In genomic region chr7:116227678-116228239, GRCh38 we compare ENCODE assay signal across 12 cellular contexts. TPM values are rescaled to one million over a fixed set of nuclear protein-coding genes. Genes with fewer than 3 reads are reported as not detected.
DNase-seq lines count a peak whose midpoint lies in the region; ATAC-seq, FAIRE-seq and TF ChIP-seq lines count a peak whose summit lies in the region.
"Had no signal": no experiment of that assay in that cellular context is flagged by ENCODE, and none has a peak within 500 bp of the region (broad histone marks: within the 10 kb centered on the region; RNA-seq: fewer than 3 reads in every experiment).

No MANE protein-coding gene starts in this region.

- TF ChIP-seq CTCF in A549 (IDR thresholded peaks at IDR 0.05) = no peak
- TF ChIP-seq CTCF in cardiac fibroblast (IDR thresholded peaks at IDR 0.05; ENCODE audit: low read depth, low read length) = no peak
- no peak for TF ChIP-seq CTCF in left lung (IDR thresholded peaks at IDR 0.05)

- peak overlapping the region; percentile 40 for H3K4me2 ChIP-seq in A549
- H3K4me2 ChIP-seq in trophoblast cell (ENCODE audit: low read length) = no peak overlapping the region

- TF ChIP-seq RAD21 in A549 (conservative IDR thresholded peaks at IDR 0.05 in 1 of 2, IDR thresholded peaks at IDR 0.05 in 1 of 2) = no peak

- H3K27ac ChIP-seq in A549 (no peak overlapping the region), left lung (no peak overlapping the region), trophoblast cell (ENCODE audit: low read depth, low read length) (no peak overlapping the region)
- H3K27ac ChIP-seq: tibial nerve had no signal

- H3K4me3 Mint-ChIP-seq in IgD-negative memory B cell = peak overlapping the region in 2 of 4 donors; percentile 53 to 59
- H3K4me3 Mint-ChIP-seq: mesothelial cell of epicardium had no signal

- no peak for TF ChIP-seq POLR2A in A549 (IDR thresholded peaks at IDR 0.05; ENCODE audit: low read length)

- H3K27me3 ChIP-seq in left lung (no peaks in the 10 kb centered on the region), trophoblast cell (ENCODE audit: insufficient read depth, low read length) (no peaks in the 10 kb centered on the region)
- H3K27me3 ChIP-seq: tibial nerve had no signal

- no peak overlapping the region for H3K14ac ChIP-seq in trophoblast cell (ENCODE audit: low read length)

- peaks cover 84% of the 10 kb centered on the region for H3K4me1 ChIP-seq in A549
- H3K4me1 ChIP-seq in left lung = peaks cover 4 to 60% of the 10 kb centered on the region in 2 donors
- H3K4me1 ChIP-seq in trophoblast cell (ENCODE audit: control insufficient read depth in 1 of 2, insufficient read depth in 2 of 2, low read length in 2 of 2) = peaks cover 2% of the 10 kb centered on the region in 2 experiments

- H2AFZ ChIP-seq in trophoblast cell (ENCODE audit: insufficient read depth, low read length, poor library complexity) = no peak overlapping the region

- no peak overlapping the region for H2BK5ac ChIP-seq in trophoblast cell (ENCODE audit: low read depth, low read length, poor library complexity)

- intact Hi-C loops in left lung (cut with DNase I) = no loop called here

- H3K36me3 ChIP-seq in left lung (no peaks in the 10 kb centered on the region), trophoblast cell (ENCODE audit: control insufficient read depth in 1 of 2, insufficient read depth in 2 of 2, low read length in 2 of 2) (no peaks in the 10 kb centered on the region)
- H3K36me3 ChIP-seq: tibial nerve had no signal

- no peak overlapping the region for H3K18ac ChIP-seq in trophoblast cell (ENCODE audit: low read length)

- H3K4me3 ChIP-seq in A549 = no peak overlapping the region
- H3K4me3 ChIP-seq in cardiac fibroblast (replicated peaks in 1 of 2; ENCODE audit: low read depth in 2 of 2, low read length in 2 of 2) = no peak overlapping the region
- no peak overlapping the region for H3K4me3 ChIP-seq in left lung
- H3K4me3 ChIP-seq in trophoblast cell (ENCODE audit: low read depth, low read length) = no peak overlapping the region
- H3K4me3 ChIP-seq: GM12878, tibial nerve had no signal

- ATAC-seq in A549 (peak; percentile 35 to 36; a peak in 3 of 6 replicates), left lung (peak; percentile 20), HG02840 (IDR thresholded peaks at IDR 0.05; ENCODE audit: low FRiP score, unreplicated experiment) (no peak), HG03039 (IDR thresholded peaks at IDR 0.05; ENCODE audit: unreplicated experiment) (no peak)
- ATAC-seq: GM12878 had no signal

- 36% methylated on average over 2 of the region's 2 CpGs for WGBS in A549 (ENCODE audit: missing lambda C conversion rate)
- WGBS in trophoblast cell (ENCODE audit: extremely low coverage, insufficient coverage, insufficient read length) = no CpG with 5 or more reads among the region's 2 CpGs

- POLR2A ChIA-PET in A549 (lab: Yijun Ruan, JAX) = no interaction called here

- no peak overlapping the region for H4K12ac ChIP-seq in trophoblast cell (ENCODE audit: low read depth, low read length)

- no peak overlapping the region for H3K4ac ChIP-seq in trophoblast cell (ENCODE audit: low read depth, low read length)

- H3K9me3 Mint-ChIP-seq in IgD-negative memory B cell = no peaks in the 10 kb centered on the region
- H3K9me3 Mint-ChIP-seq: mesothelial cell of epicardium had no signal

- H3K9me3 ChIP-seq in A549 (no peaks in the 10 kb centered on the region), left lung (no peaks in the 10 kb centered on the region), trophoblast cell (ENCODE audit: insufficient read depth, low read depth, low read length) (no peaks in the 10 kb centered on the region)
- H3K9me3 ChIP-seq: tibial nerve had no signal

- no peak for TF ChIP-seq EP300 in A549 (IDR thresholded peaks at IDR 0.05)

- H3K79me1 ChIP-seq in trophoblast cell (ENCODE audit: low read length) = no peaks in the 10 kb centered on the region

- no peak overlapping the region for H3K9ac ChIP-seq in trophoblast cell (ENCODE audit: low read length)

- no peaks in the 10 kb centered on the region for H3K27me3 Mint-ChIP-seq in IgD-negative memory B cell

- no peak overlapping the region for H2AK5ac ChIP-seq in trophoblast cell (ENCODE audit: low read length)

- H3K36me3 Mint-ChIP-seq in IgD-negative memory B cell = peaks cover 2% of the 10 kb centered on the region

- H3K4me1 Mint-ChIP-seq in IgD-negative memory B cell = peaks cover 60 to 72% (median 63%) of the 10 kb centered on the region in 3 donors

- no peak overlapping the region for H4K91ac ChIP-seq in trophoblast cell (ENCODE audit: low read depth, low read length)

- CTCF ChIA-PET in A549 (lab: Yijun Ruan, JAX) = interaction anchor here (1.4 to 16.2 kb wide), 3 partner anchors 22 to 54 kb away, joined by 3 to 385 read pairs (median 3); no protein-coding TSS in a partner anchor

- DNase-seq in A549 (ENCODE audit: low read depth in 1 of 2, low spot score in 1 of 2) (no peak), cardiac fibroblast (ENCODE audit: low read depth in 2 of 2) (peak; percentile 61 to 96), left lung (no peak), D341Med (ENCODE audit: low spot score) (no peak), trophoblast cell (no peak)
- DNase-seq: AML-193 had no signal

- no peak overlapping the region for H2BK120ac ChIP-seq in trophoblast cell (ENCODE audit: insufficient read depth, low read length, poor library complexity)

- no peak for FAIRE-seq in A549 (lab: Jason Lieb, UNC)
- FAIRE-seq: GM12878 had no signal

- H4K8ac ChIP-seq in trophoblast cell (ENCODE audit: low read depth, low read length) = no peak overlapping the region

- H2BK12ac ChIP-seq in trophoblast cell (ENCODE audit: low read length) = no peak overlapping the region

- H3K23ac ChIP-seq in trophoblast cell (ENCODE audit: low read length) = no peak overlapping the region

- peak overlapping the region in 2 of 3 donors; percentile 10 to 75 for H3K27ac Mint-ChIP-seq in IgD-negative memory B cell
- H3K27ac Mint-ChIP-seq: mesothelial cell of epicardium had no signal

- H3K79me2 ChIP-seq in trophoblast cell (ENCODE audit: control insufficient read depth, insufficient read depth, low read length, poor library complexity) = peaks cover 4% of the 10 kb centered on the region

TF ChIP-seq in A549, 52 proteins besides CTCF, POLR2A, EP300 and RAD21:
- TF ChIP-seq FOSL2 (IDR thresholded peaks at IDR 0.05) (no peak), FOSL2 (CRISPR knock-in tag; IDR thresholded peaks at IDR 0.05) (peak; percentile 34; the same call in 1 of the 2 replicates), KDM5A (IDR thresholded peaks at IDR 0.05) (no peak), CHD2 (IDR thresholded peaks at IDR 0.05; ENCODE audit: low read length, partially characterized antibody) (no peak), RARB (CRISPR knock-in tag; IDR thresholded peaks at IDR 0.05) (no peak), JUNB (IDR thresholded peaks at IDR 0.05) (0 out of 2 replicates have a peak, but pooled peaks have one; percentile 15)

RNA-seq across cellular contexts. Expression of gene TES, which starts 17.4 kb away (rescaled TPM):
- polyA plus RNA-seq in A549 (2011; rRNA removed) (127 and 134 TPM in 2 replicates), A549 (2017; fragmentation: RNase III; extraction: RNeasy Plus Mini Kit Qiagen cat#74134 plus additional on column Dnase treatment) (43.0 to 46.6 TPM (median 45.9 TPM) in 3 replicates), IgD-negative memory B cell (150 TPM)
- 33.6 and 33.9 TPM in 2 replicates for polyA plus RNA-seq in A549 (2012; cell fraction: cytosol; rRNA removed)
- polyA plus RNA-seq in A549 (2012; cell fraction: nucleus; rRNA removed) = 45.5 and 65.3 TPM in 2 replicates
- polyA minus RNA-seq in A549 (2011; rRNA and poly(A)+ RNA removed) = 74.8 and 76.6 TPM in 2 replicates
- total RNA-seq in left lung = 100 to 1,000 TPM in 1 of 2 donors, 10 to 100 TPM in 1; 86.9 to 113 TPM
- 166 and 171 TPM in 2 replicates for polyA plus RNA-seq in trophoblast cell (2013)

Comparison
In these comparisons a context has a peak if more than half of its experiments do, and no peak if none do; other contexts are left out.
1. ATAC-seq: peak in A549 (2 of 2) and left lung (single experiment); none in HG02840 (single experiment) and HG03039 (single experiment).
2. DNase-seq: peak in cardiac fibroblast (2 of 2); none in A549 (0 of 2), left lung (0 of 2), D341Med (single experiment) and trophoblast cell (0 of 2).